Comparison of ENCODE assay signal across 2 cellular contexts in the genomic region with DNA sequence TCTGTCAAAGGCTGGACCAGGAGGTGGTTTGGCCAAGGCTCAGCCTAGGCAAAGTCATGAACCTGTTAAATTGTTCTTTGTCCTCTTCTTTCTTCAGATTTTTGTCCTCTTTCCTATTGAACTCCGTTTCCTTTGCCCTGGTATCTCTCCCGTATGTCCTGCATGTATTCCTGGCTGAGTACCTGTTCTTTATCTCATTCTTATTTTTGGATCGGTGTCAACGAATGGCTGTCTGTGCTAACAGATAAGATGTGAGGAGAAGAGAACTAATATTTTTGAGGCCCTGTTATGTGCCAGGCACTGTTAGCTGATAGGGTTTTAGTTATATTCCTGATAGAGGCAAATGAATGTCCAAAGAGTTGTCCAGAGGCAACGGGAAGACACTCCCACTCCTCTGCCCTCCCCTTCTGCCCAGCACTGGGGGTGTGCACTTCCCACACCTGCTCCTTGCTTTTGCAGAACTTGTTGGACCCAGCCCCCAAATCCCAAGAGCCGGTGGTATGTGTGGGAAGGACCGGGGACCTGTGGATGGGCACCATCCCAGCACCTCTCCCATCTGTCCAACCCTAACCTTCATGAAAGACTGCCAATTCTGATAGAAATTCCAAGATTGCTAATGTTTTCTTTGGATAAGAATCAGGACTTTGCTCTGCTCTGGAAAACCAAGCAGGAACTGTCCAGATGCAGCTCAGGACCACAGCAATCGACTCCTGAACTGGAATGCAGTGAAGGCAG.
TF ChIP-seq lines count a peak whose summit lies in the region.

No MANE protein-coding gene starts in this region.

TF ChIP-seq in PFSK-1, 5 proteins besides CTCF, POLR2A, EP300 and RAD21:
- TF ChIP-seq FOXP2 (optimal IDR thresholded peaks at IDR 0.05; ENCODE audit: borderline replicate concordance, extremely low read depth, extremely low read length, insufficient read depth) = no peak
- TF ChIP-seq, protein P1, sequence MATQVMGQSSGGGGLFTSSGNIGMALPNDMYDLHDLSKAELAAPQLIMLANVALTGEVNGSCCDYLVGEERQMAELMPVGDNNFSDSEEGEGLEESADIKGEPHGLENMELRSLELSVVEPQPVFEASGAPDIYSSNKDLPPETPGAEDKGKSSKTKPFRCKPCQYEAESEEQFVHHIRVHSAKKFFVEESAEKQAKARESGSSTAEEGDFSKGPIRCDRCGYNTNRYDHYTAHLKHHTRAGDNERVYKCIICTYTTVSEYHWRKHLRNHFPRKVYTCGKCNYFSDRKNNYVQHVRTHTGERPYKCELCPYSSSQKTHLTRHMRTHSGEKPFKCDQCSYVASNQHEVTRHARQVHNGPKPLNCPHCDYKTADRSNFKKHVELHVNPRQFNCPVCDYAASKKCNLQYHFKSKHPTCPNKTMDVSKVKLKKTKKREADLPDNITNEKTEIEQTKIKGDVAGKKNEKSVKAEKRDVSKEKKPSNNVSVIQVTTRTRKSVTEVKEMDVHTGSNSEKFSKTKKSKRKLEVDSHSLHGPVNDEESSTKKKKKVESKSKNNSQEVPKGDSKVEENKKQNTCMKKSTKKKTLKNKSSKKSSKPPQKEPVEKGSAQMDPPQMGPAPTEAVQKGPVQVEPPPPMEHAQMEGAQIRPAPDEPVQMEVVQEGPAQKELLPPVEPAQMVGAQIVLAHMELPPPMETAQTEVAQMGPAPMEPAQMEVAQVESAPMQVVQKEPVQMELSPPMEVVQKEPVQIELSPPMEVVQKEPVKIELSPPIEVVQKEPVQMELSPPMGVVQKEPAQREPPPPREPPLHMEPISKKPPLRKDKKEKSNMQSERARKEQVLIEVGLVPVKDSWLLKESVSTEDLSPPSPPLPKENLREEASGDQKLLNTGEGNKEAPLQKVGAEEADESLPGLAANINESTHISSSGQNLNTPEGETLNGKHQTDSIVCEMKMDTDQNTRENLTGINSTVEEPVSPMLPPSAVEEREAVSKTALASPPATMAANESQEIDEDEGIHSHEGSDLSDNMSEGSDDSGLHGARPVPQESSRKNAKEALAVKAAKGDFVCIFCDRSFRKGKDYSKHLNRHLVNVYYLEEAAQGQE (IDR thresholded peaks at IDR 0.05; ENCODE audit: insufficient read depth in 1 of 2, low read depth in 2 of 2, low read length in 2 of 2) = peak; percentile 34 to 85; a peak in 2 of 4 replicates
- no peak for TF ChIP-seq SIN3A (IDR thresholded peaks at IDR 0.05; ENCODE audit: borderline replicate concordance, insufficient read depth, low read length)
- TF ChIP-seq POLR2AphosphoS5 (IDR thresholded peaks at IDR 0.05; ENCODE audit: low read depth, low read length) = no peak

TF ChIP-seq in endothelial cell of umbilical vein, 7 proteins besides CTCF, POLR2A, EP300 and RAD21:
- TF ChIP-seq POLR2AphosphoS5 (IDR thresholded peaks at IDR 0.05; ENCODE audit: insufficient read depth, low read depth, low read length) = no peak
- TF ChIP-seq GATA2 (IDR thresholded peaks at IDR 0.05; ENCODE audit: insufficient read depth, insufficient read length, low read depth, low read length) = peak; percentile 76
